8 cellular contexts compared by ENCODE assay signal in genomic region chr11:46363455-46363920, GRCh38.
DNase-seq lines count a peak whose midpoint lies in the region; ATAC-seq, FAIRE-seq and TF ChIP-seq lines count a peak whose summit lies in the region.

No MANE protein-coding gene starts in this region.

- no peaks in the 10 kb centered on the region for H3K27me3 ChIP-seq in subcutaneous abdominal adipose tissue (ENCODE audit: control insufficient read depth in 5 of 5, insufficient read depth in 4 of 5, low read length in 5 of 5)

- ATAC-seq in HG02973 (IDR thresholded peaks at IDR 0.05; ENCODE audit: unreplicated experiment): no peak
- no peak for ATAC-seq in HG02884 (IDR thresholded peaks at IDR 0.05; ENCODE audit: unreplicated experiment)
- no peak for ATAC-seq in GM19467 (IDR thresholded peaks at IDR 0.05; ENCODE audit: unreplicated experiment)
- ATAC-seq in HG02759 (IDR thresholded peaks at IDR 0.05; ENCODE audit: unreplicated experiment): no peak

- H3K4me3 ChIP-seq in astrocyte of the spinal cord (ENCODE audit: low read depth, low read length) (no peak overlapping the region), subcutaneous abdominal adipose tissue (ENCODE audit: low read depth in 1 of 5, low read length in 5 of 5) (peak overlapping the region in 3 of 5 donors; percentile 36 to 62 (median 52))

- no peak overlapping the region for H3K27ac ChIP-seq in subcutaneous abdominal adipose tissue (ENCODE audit: low read depth, low read length)

- H3K9me3 ChIP-seq in subcutaneous abdominal adipose tissue (ENCODE audit: control insufficient read depth in 5 of 5, low read length in 5 of 5): no peaks in the 10 kb centered on the region

- no peak for DNase-seq in HTR-8/SVneo (ENCODE audit: insufficient read length, low spot score)
- DNase-seq in astrocyte of the spinal cord (ENCODE audit: low read depth, low spot score): peak; percentile 53
- DNase-seq in inferior parietal cortex (ENCODE audit: extremely low spot score): peak; percentile 72

- peak overlapping the region in 3 of 5 donors; percentile 10 to 79 (median 48) for H3K9ac ChIP-seq in subcutaneous abdominal adipose tissue (ENCODE audit: low read length in 5 of 5)

- H3K36me3 ChIP-seq in subcutaneous abdominal adipose tissue (ENCODE audit: control insufficient read depth in 5 of 5, insufficient read depth in 5 of 5, low read length in 5 of 5): peaks cover 0 to 35% (median 21%) of the 10 kb centered on the region in 5 donors

- peaks cover 8 to 57% (median 51%) of the 10 kb centered on the region in 5 donors for H3K4me1 ChIP-seq in subcutaneous abdominal adipose tissue (ENCODE audit: control insufficient read depth in 5 of 5, insufficient read depth in 5 of 5, low read length in 5 of 5)

- peak; percentile 46 for FAIRE-seq in HTR-8/SVneo (lab: Jason Lieb, UNC)

- in situ Hi-C loops in astrocyte of the spinal cord (cut with HindIII; ENCODE audit: low sequenced_read_pairs): no loop called here

- peak; percentile 20 for TF ChIP-seq CTCF in astrocyte of the spinal cord (IDR thresholded peaks at IDR 0.05; ENCODE audit: low read depth, low read length)
